In genomic region chr9:121199921-121200320, GRCh38 we compare ENCODE assay signal across 8 cellular contexts. TPM values are rescaled to one million over a fixed set of nuclear protein-coding genes. Genes with fewer than 3 reads are reported as not detected.
DNase-seq lines count a peak whose midpoint lies in the region; ATAC-seq and TF ChIP-seq lines count a peak whose summit lies in the region.

No MANE protein-coding gene starts in this region.

- CTCF ChIA-PET in Calu3 (lab: Charles Lee), result no interaction called here

- peaks cover 26% of the 10 kb centered on the region for H3K36me3 Mint-ChIP-seq in Calu3 (ENCODE audit: insufficient read depth, unreplicated experiment)

- no TSS peak for BruUV-seq in Calu3 (replicated peaks; lab: Mats Ljungman, UMichigan)

- H3K27me3 Mint-ChIP-seq in Calu3 (ENCODE audit: unreplicated experiment), result no peaks in the 10 kb centered on the region

- peaks cover 56% of the 10 kb centered on the region for H4K20me1 ChIP-seq in osteoblast (ENCODE audit: insufficient read depth, low read length)

- H3K79me2 ChIP-seq in osteoblast (ENCODE audit: insufficient read depth, low read length), result peaks cover 72% of the 10 kb centered on the region

- no peaks in the 10 kb centered on the region for H3K9me3 ChIP-seq in duodenal mucosa (ENCODE audit: control insufficient read depth in 1 of 2, low read length in 2 of 2)
- H3K9me3 ChIP-seq in osteoblast (ENCODE audit: low read depth, low read length), result no peaks in the 10 kb centered on the region

- no peaks in the 10 kb centered on the region for H3K9me3 Mint-ChIP-seq in Calu3 (ENCODE audit: low read depth, unreplicated experiment)

- peaks cover 20% of the 10 kb centered on the region for H3K4me1 Mint-ChIP-seq in Calu3 (ENCODE audit: low read depth, unreplicated experiment)

- intact Hi-C loops in Calu3 (cut with micrococcal nuclease; ENCODE audit: unreplicated experiment), result no loop called here

- peak overlapping the region; percentile 98 for H3K4me2 ChIP-seq in osteoblast (ENCODE audit: insufficient read depth, low read length)

- H3K27ac ChIP-seq in duodenal mucosa (ENCODE audit: low read depth, low read length), result no peak overlapping the region
- H3K27ac ChIP-seq in osteoblast (ENCODE audit: low read depth, low read length), result peak overlapping the region; percentile 74

- peak overlapping the region; percentile 63 for H3K27ac Mint-ChIP-seq in Calu3 (ENCODE audit: unreplicated experiment)

- peaks cover 52 to 56% of the 10 kb centered on the region in 2 donors for H3K4me1 ChIP-seq in duodenal mucosa (ENCODE audit: control insufficient read depth in 1 of 2, insufficient read depth in 2 of 2, low read length in 2 of 2)
- H3K4me1 ChIP-seq in osteoblast (ENCODE audit: insufficient read depth, low read length), result peaks cover 49% of the 10 kb centered on the region

- ATAC-seq in HG03342 (IDR thresholded peaks at IDR 0.05; ENCODE audit: unreplicated experiment), result no peak
- no peak for ATAC-seq in GM19023 (IDR thresholded peaks at IDR 0.05; ENCODE audit: unreplicated experiment)

- peak overlapping the region; percentile 74 to 83 for H3K4me3 ChIP-seq in duodenal mucosa (ENCODE audit: low read depth in 1 of 2, low read length in 2 of 2)
- peak overlapping the region; percentile 90 for H3K4me3 ChIP-seq in osteoblast (ENCODE audit: insufficient read depth, low read length)

- H3K9ac ChIP-seq in duodenal mucosa (ENCODE audit: low read depth in 1 of 2, low read length in 2 of 2), result peak overlapping the region; percentile 66 to 69

- H2AFZ ChIP-seq in osteoblast (ENCODE audit: low read length), result no peak overlapping the region

- no peaks in the 10 kb centered on the region for H3K36me3 ChIP-seq in duodenal mucosa (ENCODE audit: control insufficient read depth in 1 of 2, insufficient read depth in 2 of 2, low read length in 2 of 2)
- no peaks in the 10 kb centered on the region for H3K36me3 ChIP-seq in osteoblast (ENCODE audit: insufficient read depth, low read length)

- peak overlapping the region; percentile 82 for H3K4me3 Mint-ChIP-seq in Calu3 (ENCODE audit: low read depth, unreplicated experiment)

- TF ChIP-seq CTCF in Calu3 (IDR thresholded peaks at IDR 0.05; ENCODE audit: unreplicated experiment) (no peak), osteoblast (IDR thresholded peaks at IDR 0.05; ENCODE audit: extremely low read depth, low read depth, low read length) (no peak)

- H3K27me3 ChIP-seq in duodenal mucosa (ENCODE audit: control insufficient read depth in 1 of 2, insufficient read depth in 2 of 2, low read length in 2 of 2), result no peaks in the 10 kb centered on the region
- H3K27me3 ChIP-seq in osteoblast (ENCODE audit: insufficient read depth, low read length), result no peaks in the 10 kb centered on the region

- DNase-seq in Calu3 (no peak), NCI-H82 treated with DMSO at 0.1 percent for 48 hours (lab: John Stamatoyannopoulos, UW; ENCODE audit: unreplicated experiment) (peak; percentile 20), osteoblast (ENCODE audit: insufficient read length, low spot score, missing footprints) (no peak), NCI-H446 treated with DMSO at 0.1 percent for 48 hours (lab: John Stamatoyannopoulos, UW) (no peak), NCI-H146 (lab: John Stamatoyannopoulos, UW) (no peak)

RNA-seq across cellular contexts. Expression of gene RAB14, which starts 1.7 kb away (rescaled TPM):
- total RNA-seq in Calu3 (2022), result 42.5 and 44.2 TPM in 2 replicates
- total RNA-seq in osteoblast, result 30.0 and 30.1 TPM in 2 replicates
